In the genomic region with DNA sequence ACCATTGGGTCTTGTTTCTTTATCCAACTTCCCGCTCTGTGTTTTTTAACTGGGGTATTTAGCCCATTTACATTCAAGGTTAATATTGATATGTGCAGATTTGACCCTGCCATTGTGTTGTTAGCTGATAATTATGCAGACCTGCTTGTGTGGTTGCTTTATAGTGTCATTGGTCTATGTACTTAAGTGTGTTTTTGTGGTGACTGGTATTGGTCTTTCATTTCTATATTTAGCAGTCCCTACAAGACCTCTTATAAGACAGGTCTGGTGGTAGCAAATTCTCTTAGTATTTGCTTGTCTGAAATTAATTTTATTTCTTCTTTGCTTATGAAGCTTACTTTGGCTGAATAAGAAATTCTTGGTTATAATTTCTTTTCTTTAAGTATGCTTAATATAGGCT, we compare ENCODE assay signal across 31 cellular contexts.
"Had no signal": no experiment of that assay in that cellular context is flagged by ENCODE, and none has a peak within 500 bp of the region (broad histone marks: within the 10 kb centered on the region; RNA-seq: fewer than 3 reads in every experiment).

No MANE protein-coding gene starts in this region.

- H3K9me3 ChIP-seq: adrenal gland, ascending aorta, body of pancreas, breast epithelium had no signal

- H3K4me1 ChIP-seq: adrenal gland, ascending aorta, body of pancreas, breast epithelium had no signal

- H3K36me3 ChIP-seq: adrenal gland, ascending aorta, brain microvascular endothelial cell, breast epithelium, cardiac muscle cell had no signal

- DNase-seq: activated effector memory CD4-positive, alpha-beta T cell treated with anti-CD3 and anti-CD28 coated beads, Interleukin-2, amount 50 U/mL, for 16 hours; activated effector memory CD4-positive, alpha-beta T cell treated with Interleukin-2 at 50 U/mL for 16 hours; activated gamma-delta T cell; activated gamma-delta T cell treated with Interleukin-2 at 50 U/mL for 16 hours; activated naive CD4-positive, alpha-beta T cell; activated naive CD4-positive, alpha-beta T cell treated with anti-CD3 and anti-CD28 coated beads for 36 hours; activated naive CD4-positive, alpha-beta T cell treated with anti-CD3 and anti-CD28 coated beads, Interleukin-2, amount 10 ng/mL, durations not matched to agents 7 days and 5 days; activated naive CD4-positive, alpha-beta T cell treated with anti-CD3 and anti-CD28 coated beads, Interleukin-2, amount 50 U/mL, for 16 hours; activated naive CD4-positive, alpha-beta T cell treated with Interleukin-2 at 50 U/mL for 16 hours; activated naive CD8-positive, alpha-beta T cell treated with anti-CD3 and anti-CD28 coated beads for 36 hours; activated naive CD8-positive, alpha-beta T cell treated with anti-CD3 and anti-CD28 coated beads, Interleukin-2, amount 10 ng/mL, durations not matched to agents 7 days and 5 days; activated naive CD8-positive, alpha-beta T cell treated with anti-CD3 and anti-CD28 coated beads, Interleukin-2, amount 50 U/mL, for 24 hours; activated T-cell treated with anti-CD3 and anti-CD28 coated beads, Interleukin-2, amount 50 U/mL, for 24 hours; activated T-cell treated with anti-CD3 and anti-CD28 coated beads, Interleukin-2, amount 50 U/mL, for 4 hours; activated T-cell treated with anti-CD3 and anti-CD28 coated beads, Interleukin-2, amount 50 U/mL, for 48 hours; activated T-cell treated with anti-CD3 and anti-CD28 coated beads, Interleukin-2, amount 50 U/mL, for 72 hours; adrenal gland; amniotic stem cell; amygdala; anterior cingulate cortex; aorta; body of pancreas; brain microvascular endothelial cell; caudate nucleus; central memory CD4-positive, alpha-beta T cell; cerebellar nuclear complex had no signal

- ATAC-seq: activated naive CD4-positive, alpha-beta T cell treated with anti-CD3 and anti-CD28 coated beads, Interleukin-2, amount 50 U/mL, for 72 hours; activated naive CD8-positive, alpha-beta T cell treated with anti-CD3 and anti-CD28 coated beads, Interleukin-2, amount 50 U/mL, for 24 hours; activated T-cell treated with anti-CD3 and anti-CD28 coated beads, Interleukin-2, amount 50 U/mL, for 4 hours; activated T-cell treated with anti-CD3 and anti-CD28 coated beads, Interleukin-2, amount 50 U/mL, for 72 hours; activated T-helper 17 cell treated with anti-CD3 and anti-CD28 coated beads, Interleukin-2, amount 50 U/mL, for 72 hours; body of pancreas had no signal

- H3K4me3 ChIP-seq: adrenal gland, ascending aorta, body of pancreas, breast epithelium, cardiac muscle cell had no signal

- H3K27me3 ChIP-seq: adrenal gland, ascending aorta, body of pancreas, brain microvascular endothelial cell, breast epithelium, cardiac muscle cell had no signal

- H3K27ac ChIP-seq: adrenal gland, ascending aorta, body of pancreas, brain microvascular endothelial cell, breast epithelium, cardiac muscle cell had no signal
